8 cellular contexts compared by ENCODE assay signal in genomic region chr17:67376892-67377726, GRCh38. TPM values are rescaled to one million over a fixed set of nuclear protein-coding genes. Genes with fewer than 3 reads are reported as not detected.
A peak's percentile ranks its signal among the peaks of the same experiment; 100 is the strongest.
DNase-seq lines count a peak whose midpoint lies in the region; TF ChIP-seq lines count a peak whose summit lies in the region.

TSS of gene PITPNC1 (plus strand) at chr17:67377281.

- H3K36me3 ChIP-seq in SJCRH30: no peaks in the 10 kb centered on the region
- H3K36me3 ChIP-seq in neural progenitor cell: no peaks in the 10 kb centered on the region

- peak within 1 kb of the TSS; percentile 92 for H3K4me3 Mint-ChIP-seq in neural progenitor cell

- H3K9me3 Mint-ChIP-seq in neural progenitor cell: no peaks in the 10 kb centered on the region

- H3K4me1 ChIP-seq in SJCRH30 (0 out of 2 replicates have a peak, but pooled peaks cover 4% of the 10 kb centered on the region), neural progenitor cell (peaks cover 6% of the 10 kb centered on the region)

- peaks cover 10% of the 10 kb centered on the region for H3K36me3 Mint-ChIP-seq in neural progenitor cell

- H3K9ac ChIP-seq in neural progenitor cell: peak within 1 kb of the TSS; percentile 37

- H3K27me3 Mint-ChIP-seq in neural progenitor cell (ENCODE audit: insufficient read depth, low read depth): peaks cover 3% of the 10 kb centered on the region

- TF ChIP-seq CTCF in foreskin fibroblast (IDR thresholded peaks at IDR 0.05; ENCODE audit: low read depth, low read length) (no peak), neural progenitor cell (IDR thresholded peaks at IDR 0.05) (no peak)

- peak within 1 kb of the TSS; percentile 92 for H2AFZ ChIP-seq in neural progenitor cell (replicated peaks)

- H3K27ac Mint-ChIP-seq in neural progenitor cell: peak within 1 kb of the TSS; percentile 96

- no peaks in the 10 kb centered on the region for H3K27me3 ChIP-seq in SJCRH30
- H3K27me3 ChIP-seq in neural progenitor cell: peaks cover 27% of the 10 kb centered on the region

- DNase-seq in ELR (ENCODE audit: low read depth): peak; percentile 93
- DNase-seq in GOT3 (lab: John Stamatoyannopoulos, UW): peak; percentile 69
- peak; percentile 83 for DNase-seq in LoVo (ENCODE audit: low spot score)
- DNase-seq in SJCRH30: peak; percentile 86
- peak; percentile 86 for DNase-seq in activated gamma-delta T cell treated with Interleukin-2 at 50 U/mL for 16 hours
- DNase-seq in foreskin fibroblast: peak; percentile 92 to 97
- peak; percentile 94 for DNase-seq in neural progenitor cell (ENCODE audit: low spot score)
- DNase-seq in stromal cell of bone marrow (ENCODE audit: low read depth): peak; percentile 80

- H3K79me2 ChIP-seq in neural progenitor cell (ENCODE audit: low read depth): peaks cover 6% of the 10 kb centered on the region

- peak within 1 kb of the TSS; percentile 95 for H3K4me2 ChIP-seq in neural progenitor cell

- H3F3A ChIP-seq in neural progenitor cell (ENCODE audit: low read depth): peaks cover 38% of the 10 kb centered on the region

- H3K27ac ChIP-seq in SJCRH30 (peak within 1 kb of the TSS; percentile 16; the same call in 1 of the 2 replicates), neural progenitor cell (peak within 1 kb of the TSS; percentile 48)

- H3K4me3 ChIP-seq in SJCRH30 (peak within 1 kb of the TSS; percentile 67), foreskin fibroblast (ENCODE audit: low read depth in 1 of 2, low read length in 2 of 2) (peak within 1 kb of the TSS; percentile 86 to 93), neural progenitor cell (peak within 1 kb of the TSS; percentile 77)

- H3K4me1 Mint-ChIP-seq in neural progenitor cell: peaks cover 26% of the 10 kb centered on the region

- no peaks in the 10 kb centered on the region for H4K20me1 ChIP-seq in neural progenitor cell (ENCODE audit: low read depth)

- H3K9me3 ChIP-seq in SJCRH30 (replicated peaks) (no peaks in the 10 kb centered on the region), neural progenitor cell (ENCODE audit: low read depth) (no peaks in the 10 kb centered on the region)

RNA-seq across cellular contexts. Expression of gene PITPNC1, which starts in this region (rescaled TPM):
- total RNA-seq in SJCRH30 (2014; rRNA removed; shearing (Covaris generic)): 2.9 and 3.5 TPM in 2 replicates
- total RNA-seq in neural progenitor cell (ENCODE audit: low replicate concordance): 8.1 and 10.4 TPM in 2 replicates

Comparison
In these comparisons a context has a peak if more than half of its experiments do, and no peak if none do; other contexts are left out.
1. Peak in every context shown above with its lines: DNase-seq, H3K4me3 ChIP-seq and H3K27ac ChIP-seq.